ENCODE assay signal across 26 cellular contexts in genomic region chr1:162253790-162254189, GRCh38.
"Had no signal": no experiment of that assay in that cellular context is flagged by ENCODE, and none has a peak within 500 bp of the region (broad histone marks: within the 10 kb centered on the region; RNA-seq: fewer than 3 reads in every experiment).

No MANE protein-coding gene starts in this region.

- H3K4me3 ChIP-seq: coronary artery, dorsolateral prefrontal cortex had no signal

- H3K36me3 ChIP-seq: brain microvascular endothelial cell had no signal

- ATAC-seq: activated naive CD4-positive, alpha-beta T cell treated with anti-CD3 and anti-CD28 coated beads, Interleukin-2, amount 50 U/mL, for 72 hours; activated T-cell treated with anti-CD3 and anti-CD28 coated beads, Interleukin-2, amount 50 U/mL, for 72 hours; esophagus mucosa; WTC11 had no signal

- H3K27me3 ChIP-seq: brain microvascular endothelial cell, dorsolateral prefrontal cortex had no signal

- DNase-seq: activated CD4-positive, alpha-beta memory T cell treated with anti-CD3 and anti-CD28 coated beads, Interleukin-2, amount 10 ng/mL, durations not matched to agents 7 days and 5 days; activated CD4-positive, alpha-beta T cell treated with anti-CD3 and anti-CD28 coated beads for 1 hour; activated CD4-positive, alpha-beta T cell treated with anti-CD3 and anti-CD28 coated beads for 4 hours; activated CD4-positive, alpha-beta T cell treated with anti-CD3 and anti-CD28 coated beads, Interleukin-2, amount 10 ng/mL, durations not matched to agents 7 days and 5 days; activated CD4-positive, alpha-beta T cell treated with anti-CD3 and anti-CD28 coated beads, Interleukin-2, amount 50 U/mL, for 4 hours; activated CD8-positive, alpha-beta memory T cell treated with anti-CD3 and anti-CD28 coated beads, Interleukin-2, amount 50 U/mL, for 48 hours; activated gamma-delta T cell; activated naive CD4-positive, alpha-beta T cell; activated naive CD4-positive, alpha-beta T cell treated with anti-CD3 and anti-CD28 coated beads, Interleukin-2, amount 10 ng/mL, durations not matched to agents 7 days and 5 days; activated naive CD8-positive, alpha-beta T cell treated with anti-CD3 and anti-CD28 coated beads, Interleukin-2, amount 10 ng/mL, durations not matched to agents 7 days and 5 days; activated T-cell treated with anti-CD3 and anti-CD28 coated beads for 4 hours; activated T-cell treated with anti-CD3 and anti-CD28 coated beads, Interleukin-2, amount 50 U/mL, for 24 hours; activated T-cell treated with anti-CD3 and anti-CD28 coated beads, Interleukin-2, amount 50 U/mL, for 72 hours; amniotic stem cell; anterior cingulate cortex; brain microvascular endothelial cell; dorsolateral prefrontal cortex; effector memory CD4-positive, alpha-beta T cell; endodermal cell; foreskin fibroblast; head of caudate nucleus; T-helper 2 cell had no signal

- H3K27ac ChIP-seq: brain microvascular endothelial cell, coronary artery, dorsolateral prefrontal cortex had no signal
